Comparison of ENCODE assay signal across 8 cellular contexts in genomic region chr7:135661311-135662122, GRCh38. TPM values are rescaled to one million over a fixed set of nuclear protein-coding genes. Genes with fewer than 3 reads are reported as not detected.
DNase-seq lines count a peak whose midpoint lies in the region; ATAC-seq, FAIRE-seq and TF ChIP-seq lines count a peak whose summit lies in the region.

No MANE protein-coding gene starts in this region.

- peak; percentile 23 for ATAC-seq in HG03432 (IDR thresholded peaks at IDR 0.05; ENCODE audit: unreplicated experiment)
- ATAC-seq in gastroesophageal sphincter, result no peak
- ATAC-seq in gastrocnemius medialis, result peak; percentile 11 to 15
- no peak for ATAC-seq in GM18873 (IDR thresholded peaks at IDR 0.05; ENCODE audit: low FRiP score, unreplicated experiment)

- in situ Hi-C loops in GM13977 (cut with MboI; ENCODE audit: low pct_unique_long_range_greater_than_20kb, low sequenced_read_pairs, unreplicated experiment), result no loop called here
- in situ Hi-C loops in gastrocnemius medialis (cut with MboI; ENCODE audit: low sequenced_read_pairs in 4 of 4), result loop anchor here in 2 of 4 donors (10.0 to 25.0 kb wide), 2 partner anchors 313 to 351 kb away; partner anchors contain the start of gene MTPN (in 1 of the 2)
- in situ Hi-C loops in ACHN (cut with HindIII; ENCODE audit: low pct_ligation_motif_present, low pct_unique_long_range_greater_than_20kb, low sequenced_read_pairs), result no loop called here

- H3K4me3 ChIP-seq in gastroesophageal sphincter, result peak overlapping the region; percentile 83 to 84
- H3K4me3 ChIP-seq in gastrocnemius medialis, result peak overlapping the region; percentile 81 to 100 (median 90)

- TF ChIP-seq POLR2A in gastroesophageal sphincter (IDR thresholded peaks at IDR 0.05), result no peak
- TF ChIP-seq POLR2A in gastrocnemius medialis (IDR thresholded peaks at IDR 0.05), result no peak

- DNase-seq in GM13977 (ENCODE audit: low spot score) (peak; percentile 30), gastrocnemius medialis (peak in 1 of 2 donors; percentile 28), ACHN (no peak), D721Med (ENCODE audit: insufficient read length, low spot score) (no peak)

- no peak for FAIRE-seq in D721Med (lab: Jason Lieb, UNC)

- H3K27me3 ChIP-seq in gastroesophageal sphincter, result no peaks in the 10 kb centered on the region
- H3K27me3 ChIP-seq in gastrocnemius medialis, result no peaks in the 10 kb centered on the region

- no peak for TF ChIP-seq EP300 in gastroesophageal sphincter (IDR thresholded peaks at IDR 0.05)

- TF ChIP-seq CTCF in GM13977 (IDR thresholded peaks at IDR 0.05; ENCODE audit: extremely low read depth, insufficient read depth, missing control alignments), result no peak
- no peak for TF ChIP-seq CTCF in VCaP (conservative IDR thresholded peaks at IDR 0.05)
- TF ChIP-seq CTCF in gastroesophageal sphincter (IDR thresholded peaks at IDR 0.05), result no peak
- no peak for TF ChIP-seq CTCF in gastrocnemius medialis (IDR thresholded peaks at IDR 0.05 in 4 of 5, conservative IDR thresholded peaks at IDR 0.05 in 1 of 5)
- no peak for TF ChIP-seq CTCF in D721Med (IDR thresholded peaks at IDR 0.05; ENCODE audit: insufficient read depth, missing control alignments)

- H3K36me3 ChIP-seq in gastroesophageal sphincter, result peaks cover 0 to 6% of the 10 kb centered on the region in 2 donors
- H3K36me3 ChIP-seq in gastrocnemius medialis, result no peaks in the 10 kb centered on the region

- H3K9me3 ChIP-seq in gastroesophageal sphincter, result no peaks in the 10 kb centered on the region
- H3K9me3 ChIP-seq in gastrocnemius medialis, result no peaks in the 10 kb centered on the region

- H3K4me1 ChIP-seq in gastroesophageal sphincter, result peaks cover 0 to 38% (median 7%) of the 10 kb centered on the region in 3 donors
- H3K4me1 ChIP-seq in gastrocnemius medialis, result peaks cover 27 to 38% of the 10 kb centered on the region in 2 donors

- intact Hi-C loops in gastrocnemius medialis (cut with DNase I; ENCODE audit: low total_unique reads), result loop anchor here (1.0 to 5.0 kb wide), 5 partner anchors 135 to 1344 kb away; partner anchors contain the start of genes CNOT4, MTPN and SLC35B4

- H3K27ac ChIP-seq in VCaP (peak overlapping the region; percentile 90), gastroesophageal sphincter (peak overlapping the region; percentile 32 to 92 (median 88)), gastrocnemius medialis (peak overlapping the region; percentile 91 to 99 (median 94))

- 48 to 87% methylated on average over 5 to 11 of the region's 14 CpGs for WGBS in gastroesophageal sphincter (ENCODE audit: low coverage in 1 of 2), 2 donors

RNA-seq across cellular contexts. Expression of gene STMP1, which starts 0.8 kb away (rescaled TPM):
- 10 to 100 TPM in 2 of 4 donors, 1 to 10 TPM in 2; 6.5 to 17.4 (median 11.9) TPM for total RNA-seq in gastroesophageal sphincter
- total RNA-seq in gastrocnemius medialis, result 10 to 100 TPM in 3 of 4 donors, 1 to 10 TPM in 1; 7.7 to 19.9 (median 11.8) TPM

Comparison
In these comparisons a context has a peak if more than half of its experiments do, and no peak if none do; other contexts are left out.
1. ATAC-seq: peak in HG03432 (single experiment) and gastrocnemius medialis (2 of 2); none in gastroesophageal sphincter (single experiment) and GM18873 (single experiment).
2. Peak in every context shown above with its lines, with median percentiles within 50 percentile points of each other: H3K27ac ChIP-seq.